In genomic region chr2:7681852-7682461, GRCh38 we compare ENCODE assay signal across 14 cellular contexts.
DNase-seq lines count a peak whose midpoint lies in the region; ATAC-seq, FAIRE-seq and TF ChIP-seq lines count a peak whose summit lies in the region.
"Had no signal": no experiment of that assay in that cellular context is flagged by ENCODE, and none has a peak within 500 bp of the region (broad histone marks: within the 10 kb centered on the region; RNA-seq: fewer than 3 reads in every experiment).

No MANE protein-coding gene starts in this region.

- no peaks in the 10 kb centered on the region for H3K9me3 ChIP-seq in H1 (ENCODE audit: insufficient read depth in 2 of 2, low read depth in 1 of 2, low read length in 1 of 2)
- H3K9me3 ChIP-seq: BLaER1 treated with 17β-estradiol and CSF1 and Interleukin-3, amounts not matched to agents 10 nM and 100 nM had no signal

- H2BK120ac ChIP-seq in H1 (replicated peaks; ENCODE audit: low read depth, low read length) (no peak overlapping the region), mesendoderm (ENCODE audit: low read depth, low read length) (no peak overlapping the region)

- DNase-seq in Caki2 (ENCODE audit: low read depth): peak; percentile 25
- peak; percentile 15 for DNase-seq in HT-29 (ENCODE audit: low spot score)
- DNase-seq in H1 (ENCODE audit: low read depth in 1 of 2, low spot score in 2 of 2): no peak
- DNase-seq in mesendoderm: peak; percentile 13
- no peak for DNase-seq in NCI-H524 treated with DMSO at 0.1 percent for 48 hours (lab: John Stamatoyannopoulos, UW)
- DNase-seq in stimulated activated CD4-positive, alpha-beta T cell treated with anti-CD3 and anti-CD28 coated beads, Interleukin-4, amount 100 ng/mL, for 24 hours: no peak
- no peak for DNase-seq in activated naive CD4-positive, alpha-beta T cell treated with anti-CD3 and anti-CD28 coated beads, Interleukin-2, amount 10 ng/mL, durations not matched to agents 7 days and 5 days
- DNase-seq: ACHN; CD4-positive, CD25-positive, alpha-beta regulatory T cell; GM23248; H9 had no signal

- H4K5ac ChIP-seq in H1 (ENCODE audit: insufficient read length, low read depth, low read length) (no peak overlapping the region), mesendoderm (ENCODE audit: low read length) (no peak overlapping the region)

- H3K9ac ChIP-seq in H1 (replicated peaks in 1 of 4; ENCODE audit: extremely low read depth in 1 of 4, low read depth in 3 of 4, low read length in 3 of 4) (no peak overlapping the region), mesendoderm (ENCODE audit: low read length) (no peak overlapping the region)
- H3K9ac ChIP-seq: BLaER1 treated with 17β-estradiol and CSF1 and Interleukin-3, amounts not matched to agents 10 nM and 100 nM; GM23248 had no signal

- H4K20me1 ChIP-seq in H1 (replicated peaks in 1 of 2; ENCODE audit: control insufficient read depth in 1 of 2, insufficient read depth in 2 of 2, low read length in 2 of 2): no peaks in the 10 kb centered on the region
- H4K20me1 ChIP-seq: BLaER1 treated with 17β-estradiol and CSF1 and Interleukin-3, amounts not matched to agents 10 nM and 100 nM had no signal

- no peaks in the 10 kb centered on the region for H3K27me3 ChIP-seq in H1 (replicated peaks in 1 of 4; ENCODE audit: control insufficient read depth in 3 of 4, extremely low read depth in 1 of 4, insufficient read depth in 3 of 4, low read length in 3 of 4)
- no peaks in the 10 kb centered on the region for H3K27me3 ChIP-seq in mesendoderm (ENCODE audit: insufficient read depth, low read length, poor library complexity)
- H3K27me3 ChIP-seq: BLaER1 treated with 17β-estradiol and CSF1 and Interleukin-3, amounts not matched to agents 10 nM and 100 nM had no signal

- TF ChIP-seq EP300 in H1 (IDR thresholded peaks at IDR 0.05; ENCODE audit: borderline replicate concordance in 1 of 2, low read depth in 2 of 2, low read length in 2 of 2): no peak

- H3K23me2 ChIP-seq in H1 (ENCODE audit: low read depth, low read length): no peaks in the 10 kb centered on the region

- ATAC-seq in HG03097 (IDR thresholded peaks at IDR 0.05; ENCODE audit: low FRiP score, unreplicated experiment): no peak

- H3K27ac Mint-ChIP-seq in activated naive CD4-positive, alpha-beta T cell treated with anti-CD3 and anti-CD28 coated beads, Interleukin-2, amount 10 ng/mL, durations not matched to agents 7 days and 5 days: no peak overlapping the region
- H3K27ac Mint-ChIP-seq: CD4-positive, CD25-positive, alpha-beta regulatory T cell; H9; IgD-negative memory B cell had no signal

- H3K14ac ChIP-seq in H1 (ENCODE audit: insufficient read length): no peak overlapping the region

- no peaks in the 10 kb centered on the region for H3K4me1 Mint-ChIP-seq in activated naive CD4-positive, alpha-beta T cell treated with anti-CD3 and anti-CD28 coated beads, Interleukin-2, amount 10 ng/mL, durations not matched to agents 7 days and 5 days
- H3K4me1 Mint-ChIP-seq: CD4-positive, CD25-positive, alpha-beta regulatory T cell; IgD-negative memory B cell had no signal

- no peaks in the 10 kb centered on the region for H3K36me3 ChIP-seq in H1 (ENCODE audit: control insufficient read depth in 2 of 4, insufficient read depth in 4 of 4, low read length in 3 of 4)
- H3K36me3 ChIP-seq in mesendoderm (ENCODE audit: control insufficient read depth, insufficient read depth, low read length): no peaks in the 10 kb centered on the region
- H3K36me3 ChIP-seq: BLaER1 treated with 17β-estradiol and CSF1 and Interleukin-3, amounts not matched to agents 10 nM and 100 nM had no signal

- H3K4me1 ChIP-seq in H1 (replicated peaks in 1 of 4; ENCODE audit: control insufficient read depth in 3 of 4, insufficient read depth in 4 of 4, low read length in 3 of 4) (no peaks in the 10 kb centered on the region), mesendoderm (ENCODE audit: control insufficient read depth, low read depth, low read length) (no peaks in the 10 kb centered on the region)

- no peak for TF ChIP-seq POLR2A in H1 (IDR thresholded peaks at IDR 0.05; ENCODE audit: control extremely low read depth in 1 of 2, low read depth in 2 of 2, low read length in 2 of 2)

- H2BK15ac ChIP-seq in H1 (ENCODE audit: low read length) (no peak overlapping the region), mesendoderm (replicated peaks; ENCODE audit: low read depth) (no peak overlapping the region)

- H3K9me3 Mint-ChIP-seq in activated naive CD4-positive, alpha-beta T cell treated with anti-CD3 and anti-CD28 coated beads, Interleukin-2, amount 10 ng/mL, durations not matched to agents 7 days and 5 days: peaks cover 3% of the 10 kb centered on the region

- FAIRE-seq in H1 (lab: Jason Lieb, UNC): no peak

- no peak overlapping the region for H2AK5ac ChIP-seq in H1 (ENCODE audit: low read depth, low read length)
- H2AK5ac ChIP-seq in mesendoderm (ENCODE audit: low read length): no peak overlapping the region

- no peak overlapping the region for H2BK5ac ChIP-seq in H1 (ENCODE audit: low read depth, low read length)
- no peak overlapping the region for H2BK5ac ChIP-seq in mesendoderm (ENCODE audit: low read length)

- no peak overlapping the region for H2BK12ac ChIP-seq in H1 (ENCODE audit: low read depth, low read length)

- H3K79me2 ChIP-seq in H1 (ENCODE audit: control insufficient read depth in 1 of 2, insufficient read depth in 2 of 2, low read length in 2 of 2): no peaks in the 10 kb centered on the region
- H3K79me2 ChIP-seq in mesendoderm (ENCODE audit: control insufficient read depth, insufficient read depth, low read length): no peaks in the 10 kb centered on the region

- no peaks in the 10 kb centered on the region for H3K36me3 Mint-ChIP-seq in activated naive CD4-positive, alpha-beta T cell treated with anti-CD3 and anti-CD28 coated beads, Interleukin-2, amount 10 ng/mL, durations not matched to agents 7 days and 5 days
- H3K36me3 Mint-ChIP-seq: CD4-positive, CD25-positive, alpha-beta regulatory T cell; IgD-negative memory B cell had no signal

- H3K4me3 ChIP-seq in H1 (ENCODE audit: extremely low read depth in 1 of 4, insufficient read depth in 2 of 4, low read depth in 3 of 4, low read length in 4 of 4): no peak overlapping the region
- H3K4me3 ChIP-seq in mesendoderm (ENCODE audit: low read length): no peak overlapping the region
- H3K4me3 ChIP-seq: BLaER1 treated with 17β-estradiol and CSF1 and Interleukin-3, amounts not matched to agents 10 nM and 100 nM; GM23248 had no signal

- H3K27ac ChIP-seq in H1 (ENCODE audit: low read depth, low read length) (no peak overlapping the region), mesendoderm (ENCODE audit: low read depth, low read length) (no peak overlapping the region)
- H3K27ac ChIP-seq: BLaER1 treated with 17β-estradiol and CSF1 and Interleukin-3, amounts not matched to agents 10 nM and 100 nM; GM23248 had no signal

- TF ChIP-seq RAD21 in H1 (IDR thresholded peaks at IDR 0.05 in 1 of 2, conservative IDR thresholded peaks at IDR 0.05 in 1 of 2; ENCODE audit: low read depth in 2 of 2, low read length in 2 of 2): no peak

- no peak overlapping the region for H3K23ac ChIP-seq in H1 (ENCODE audit: insufficient read length)
- no peak overlapping the region for H3K23ac ChIP-seq in mesendoderm (ENCODE audit: low read length)

- POLR2A ChIA-PET in H1 (lab: Charles Lee; ENCODE audit: partially characterized antibody): no interaction called here

- H3K4ac ChIP-seq in H1 (replicated peaks; ENCODE audit: insufficient read length, low read depth, low read length) (peak overlapping the region; percentile 5), mesendoderm (ENCODE audit: low read depth, low read length) (no peak overlapping the region)

- in situ Hi-C loops in Caki2 (cut with HindIII; ENCODE audit: low pct_unique_long_range_greater_than_20kb, low sequenced_read_pairs): no loop called here

- H3K56ac ChIP-seq in H1 (replicated peaks; ENCODE audit: insufficient read length, low read depth, low read length) (no peak overlapping the region), mesendoderm (ENCODE audit: low read length) (no peak overlapping the region)

- H3K4me2 ChIP-seq in H1 (ENCODE audit: insufficient read depth in 1 of 2, low read depth in 2 of 2, low read length in 2 of 2) (no peak overlapping the region), mesendoderm (ENCODE audit: low read length) (no peak overlapping the region)

- H3K18ac ChIP-seq in H1 (ENCODE audit: extremely low read depth, low read length) (no peak overlapping the region), mesendoderm (ENCODE audit: low read length) (no peak overlapping the region)

- CTCF ChIA-PET in H1 (lab: Charles Lee; ENCODE audit: partially characterized antibody): no interaction called here
- CTCF ChIA-PET in activated naive CD4-positive, alpha-beta T cell treated with anti-CD3 and anti-CD28 coated beads, Interleukin-2, amount 10 ng/mL, durations not matched to agents 7 days and 5 days (lab: Charles Lee): interaction anchor here (1.1 kb wide), 1 partner anchor 8 kb away, joined by 3 read pairs; no protein-coding TSS in a partner anchor

- H3K79me1 ChIP-seq in H1 (ENCODE audit: low read depth, low read length) (no peaks in the 10 kb centered on the region), mesendoderm (ENCODE audit: low read length) (no peaks in the 10 kb centered on the region)

- WGBS in H1 (ENCODE audit: extremely low coverage in 1 of 2, insufficient coverage in 1 of 2, insufficient read length in 1 of 2, insufficient replicate concordance in 2 of 2, low coverage in 1 of 2, low lambda C conversion rate in 2 of 2, missing lambda C conversion rate in 1 of 2), 2 experiments: 87% methylated on average over 3 of the region's 3 CpGs; no CpG with 5 or more reads in 1 of the 2 experiments
- WGBS in mesendoderm (ENCODE audit: extremely low coverage, insufficient coverage, low lambda C conversion rate): no CpG with 5 or more reads among the region's 3 CpGs

- TF ChIP-seq CTCF in H1 (IDR thresholded peaks at IDR 0.05; ENCODE audit: control extremely low read depth in 1 of 3, insufficient read depth in 1 of 3, low read depth in 1 of 3, low read length in 3 of 3): no peak

- 0 out of 2 replicates have a peak overlapping the region, but pooled peaks have one; percentile 3 for H2AFZ ChIP-seq in H1 (ENCODE audit: low read length)
- H2AFZ ChIP-seq: GM23248 had no signal

- H3K27me3 Mint-ChIP-seq in activated naive CD4-positive, alpha-beta T cell treated with anti-CD3 and anti-CD28 coated beads, Interleukin-2, amount 10 ng/mL, durations not matched to agents 7 days and 5 days: no peaks in the 10 kb centered on the region
- H3K27me3 Mint-ChIP-seq: IgD-negative memory B cell had no signal

- no peak overlapping the region for H3K4me3 Mint-ChIP-seq in activated naive CD4-positive, alpha-beta T cell treated with anti-CD3 and anti-CD28 coated beads, Interleukin-2, amount 10 ng/mL, durations not matched to agents 7 days and 5 days
- H3K4me3 Mint-ChIP-seq: CD4-positive, CD25-positive, alpha-beta regulatory T cell; H9; IgD-negative memory B cell had no signal

- H2BK20ac ChIP-seq in H1 (ENCODE audit: low read length): no peak overlapping the region

- H4K91ac ChIP-seq in H1 (replicated peaks; ENCODE audit: insufficient read length, low read length): no peak overlapping the region

- H4K8ac ChIP-seq in H1 (ENCODE audit: extremely low read depth, insufficient read depth, low read length): no peak overlapping the region
- H4K8ac ChIP-seq in mesendoderm (ENCODE audit: low read depth, low read length): no peak overlapping the region

Comparison
In these comparisons a context has a peak if more than half of its experiments do, and no peak if none do; other contexts are left out.
1. DNase-seq: peak in Caki2 (single experiment), HT-29 (single experiment) and mesendoderm (single experiment); none in H1 (0 of 2), NCI-H524 treated with DMSO at 0.1 percent for 48 hours (single experiment), stimulated activated CD4-positive, alpha-beta T cell treated with anti-CD3 and anti-CD28 coated beads, Interleukin-4, amount 100 ng/mL, for 24 hours (single experiment) and activated naive CD4-positive, alpha-beta T cell treated with anti-CD3 and anti-CD28 coated beads, Interleukin-2, amount 10 ng/mL, durations not matched to agents 7 days and 5 days (single experiment).